In the genomic region with DNA sequence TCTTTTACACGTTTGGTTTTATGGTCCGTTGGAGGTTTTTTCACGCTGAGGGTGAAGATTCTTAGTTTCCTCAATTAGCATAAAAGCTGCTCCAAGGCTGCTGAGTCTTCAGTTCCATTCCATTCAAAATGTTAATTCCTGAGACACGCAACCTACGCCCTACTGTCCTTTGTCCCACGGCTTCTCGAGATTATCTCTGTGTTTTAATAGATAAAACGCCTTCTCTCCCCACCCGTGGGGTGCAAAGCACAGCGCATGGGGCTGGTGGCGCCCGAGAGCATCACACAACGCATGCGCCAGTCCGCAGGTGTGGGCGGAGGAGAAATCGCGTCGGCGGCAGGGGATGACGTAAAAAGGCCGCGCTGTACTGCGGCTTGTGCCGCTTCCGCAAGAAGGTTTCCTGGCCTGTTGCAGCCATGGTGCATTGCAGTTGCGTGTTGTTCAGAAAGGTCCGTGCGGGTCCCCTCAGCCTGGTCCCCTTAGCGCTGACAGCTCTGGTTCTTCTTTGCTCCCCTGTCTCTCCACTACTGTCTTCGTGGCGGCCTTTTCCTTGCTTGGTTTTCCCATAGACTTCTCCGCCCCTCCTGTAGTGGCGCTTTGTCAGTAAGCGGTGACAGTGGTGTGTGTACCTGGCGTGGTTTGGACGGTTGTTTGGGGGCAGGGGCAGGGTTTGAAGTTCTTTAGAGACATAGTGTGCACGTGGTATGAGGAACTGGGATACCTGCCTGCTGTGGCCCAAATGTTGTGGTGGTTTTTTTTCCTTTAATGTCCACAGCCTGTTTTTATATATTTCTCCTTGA, we compare ENCODE assay signal across 8 cellular contexts. TPM values are rescaled to one million over a fixed set of nuclear protein-coding genes. Genes with fewer than 3 reads are reported as not detected.
A peak's percentile ranks its signal among the peaks of the same experiment; 100 is the strongest.
DNase-seq lines count a peak whose midpoint lies in the region; ATAC-seq and TF ChIP-seq lines count a peak whose summit lies in the region.

A gene with protein sequence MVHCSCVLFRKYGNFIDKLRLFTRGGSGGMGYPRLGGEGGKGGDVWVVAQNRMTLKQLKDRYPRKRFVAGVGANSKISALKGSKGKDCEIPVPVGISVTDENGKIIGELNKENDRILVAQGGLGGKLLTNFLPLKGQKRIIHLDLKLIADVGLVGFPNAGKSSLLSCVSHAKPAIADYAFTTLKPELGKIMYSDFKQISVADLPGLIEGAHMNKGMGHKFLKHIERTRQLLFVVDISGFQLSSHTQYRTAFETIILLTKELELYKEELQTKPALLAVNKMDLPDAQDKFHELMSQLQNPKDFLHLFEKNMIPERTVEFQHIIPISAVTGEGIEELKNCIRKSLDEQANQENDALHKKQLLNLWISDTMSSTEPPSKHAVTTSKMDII (plus strand): TSS at position 391 of the 800 bp plus-strand sequence. CDS start 26 bp downstream, at position 417.

- intact Hi-C loops in activated T-helper 1 cell treated with anti-CD3 and anti-CD28 coated beads, Interleukin-12 subunit alpha, Interleukin-12 subunit beta, Interleukin-2, Interleukin-4 antibody, amounts not matched to agents 30 ng/mL and 10 ng/mL and 1 ng/mL, durations not matched to agents 14 hours and 24 hours and 36 hours (cut with micrococcal nuclease) = loop anchor here (1.0 to 5.0 kb wide), 8 partner anchors 41 to 1901 kb away; partner anchors contain the start of genes ANKIB1, CFAP69, CLDN12 and KRIT1
- intact Hi-C loops in naive thymus-derived CD4-positive, alpha-beta T cell (cut with micrococcal nuclease) = loop anchor here (1.0 to 10.0 kb wide), 12 partner anchors 57 to 1901 kb away; partner anchors contain the start of genes AKAP9 (in 2 of the 2), CFAP69 (in 2 of the 2), CLDN12 (in 2 of the 2) and MTERF1 (in 2 of the 2)

- H3K4me3 ChIP-seq in GM23248 (peak within 1 kb of the TSS; percentile 100), fibroblast of lung (replicated peaks in 1 of 4; ENCODE audit: control extremely low read depth in 1 of 4, insufficient read depth in 1 of 4, low read depth in 3 of 4, low read length in 4 of 4) (peak within 1 kb of the TSS; percentile 75 to 99 (median 88))
- H3K4me3 ChIP-seq in naive thymus-derived CD4-positive, alpha-beta T cell (ENCODE audit: low read length) = peak within 1 kb of the TSS; percentile 83

- POLR2A ChIA-PET in naive thymus-derived CD4-positive, alpha-beta T cell (lab: Charles Lee) = interaction anchor here (0.6 to 1.4 kb wide), 2 partner anchors 11 to 63 kb away, joined by 3 to 4 read pairs; no protein-coding TSS in a partner anchor

- H3K9me3 Mint-ChIP-seq in activated T-helper 1 cell treated with anti-CD3 and anti-CD28 coated beads, Interleukin-12 subunit alpha, Interleukin-12 subunit beta, Interleukin-2, Interleukin-4 antibody, amounts not matched to agents 30 ng/mL and 10 ng/mL and 1 ng/mL, durations not matched to agents 14 hours and 24 hours and 36 hours = no peaks in the 10 kb centered on the region
- peaks cover 0 to 5% (median 0%) of the 10 kb centered on the region in 11 donors for H3K9me3 Mint-ChIP-seq in naive thymus-derived CD4-positive, alpha-beta T cell
- H3K9me3 Mint-ChIP-seq in stimulated activated naive B cell treated with anti-CD40 and anti-IgM and Interleukin-4, amounts not matched to agents 10 μg/mL and 1 μg/mL and 100 μg/mL, for 72 hours = peaks cover 5 to 7% of the 10 kb centered on the region in 2 donors

- H3K27ac Mint-ChIP-seq in activated T-helper 1 cell treated with anti-CD3 and anti-CD28 coated beads, Interleukin-12 subunit alpha, Interleukin-12 subunit beta, Interleukin-2, Interleukin-4 antibody, amounts not matched to agents 30 ng/mL and 10 ng/mL and 1 ng/mL, durations not matched to agents 14 hours and 24 hours and 36 hours = peak within 1 kb of the TSS; percentile 97
- H3K27ac Mint-ChIP-seq in naive thymus-derived CD4-positive, alpha-beta T cell = peak within 1 kb of the TSS; percentile 96 to 100 (median 99)
- peak within 1 kb of the TSS; percentile 99 for H3K27ac Mint-ChIP-seq in stimulated activated naive B cell treated with anti-CD40 and anti-IgM and Interleukin-4, amounts not matched to agents 10 μg/mL and 1 μg/mL and 100 μg/mL, for 72 hours

- H3K27me3 ChIP-seq in GM23248 (replicated peaks; ENCODE audit: insufficient read depth) (no peaks in the 10 kb centered on the region), fibroblast of lung (ENCODE audit: control insufficient read depth, insufficient read depth, low read length) (no peaks in the 10 kb centered on the region)
- H3K27me3 ChIP-seq in naive thymus-derived CD4-positive, alpha-beta T cell (ENCODE audit: control insufficient read depth in 2 of 2, insufficient read depth in 2 of 2, low read length in 2 of 2) = no peaks in the 10 kb centered on the region

- H3K9ac ChIP-seq in GM23248 (peak within 1 kb of the TSS; percentile 99), fibroblast of lung (ENCODE audit: insufficient read depth, low read length) (peak within 1 kb of the TSS; percentile 73)

- peaks cover 18% of the 10 kb centered on the region; the same call in 1 of the 2 replicates for H3F3A ChIP-seq in GM23248 (ENCODE audit: insufficient read depth)

- H3K9me3 ChIP-seq in GM23248 (ENCODE audit: low read depth) (no peaks in the 10 kb centered on the region), fibroblast of lung (ENCODE audit: control insufficient read depth, insufficient read depth, low read depth, low read length) (no peaks in the 10 kb centered on the region)
- no peaks in the 10 kb centered on the region for H3K9me3 ChIP-seq in naive thymus-derived CD4-positive, alpha-beta T cell (ENCODE audit: control insufficient read depth in 2 of 3, low read length in 3 of 3)

- H3K4me3 Mint-ChIP-seq in activated T-helper 1 cell treated with anti-CD3 and anti-CD28 coated beads, Interleukin-12 subunit alpha, Interleukin-12 subunit beta, Interleukin-2, Interleukin-4 antibody, amounts not matched to agents 30 ng/mL and 10 ng/mL and 1 ng/mL, durations not matched to agents 14 hours and 24 hours and 36 hours = peak within 1 kb of the TSS; percentile 91
- H3K4me3 Mint-ChIP-seq in naive thymus-derived CD4-positive, alpha-beta T cell = peak within 1 kb of the TSS; percentile 93 to 99 (median 98)
- H3K4me3 Mint-ChIP-seq in stimulated activated naive B cell treated with anti-CD40 and anti-IgM and Interleukin-4, amounts not matched to agents 10 μg/mL and 1 μg/mL and 100 μg/mL, for 72 hours = peak within 1 kb of the TSS; percentile 87 to 91

- peaks cover 12% of the 10 kb centered on the region; the same call in 1 of the 2 replicates for H3K4me1 ChIP-seq in GM23248 (ENCODE audit: insufficient read depth)
- no peaks in the 10 kb centered on the region for H3K4me1 ChIP-seq in fibroblast of lung (ENCODE audit: control insufficient read depth, extremely low read depth, insufficient read depth, low read length)
- peaks cover 13 to 26% of the 10 kb centered on the region in 2 donors for H3K4me1 ChIP-seq in naive thymus-derived CD4-positive, alpha-beta T cell (ENCODE audit: control insufficient read depth in 2 of 2, insufficient read depth in 2 of 2, low read length in 2 of 2)

- H4K20me1 ChIP-seq in GM23248 (ENCODE audit: insufficient read depth) (no peaks in the 10 kb centered on the region), fibroblast of lung (ENCODE audit: control insufficient read depth, extremely low read depth, insufficient read depth, low read length) (no peaks in the 10 kb centered on the region)

- in situ Hi-C loops in GM23248 (cut with MboI) = no loop called here

- H3K4me2 ChIP-seq in GM23248 (ENCODE audit: unreplicated experiment) (peak within 1 kb of the TSS; percentile 98), fibroblast of lung (ENCODE audit: extremely low read depth, insufficient read depth, low read length) (peak within 1 kb of the TSS; percentile 80)

- CTCF ChIA-PET in naive thymus-derived CD4-positive, alpha-beta T cell (lab: Charles Lee) = interaction anchor here (0.8 kb wide), 1 partner anchor 724 kb away, joined by 3 read pairs; no protein-coding TSS in a partner anchor

- H3K79me2 ChIP-seq in GM23248 (ENCODE audit: insufficient read depth) (peaks cover 50% of the 10 kb centered on the region), fibroblast of lung (ENCODE audit: control insufficient read depth, insufficient read depth, low read length) (peaks cover 39% of the 10 kb centered on the region)

- peak; percentile 94 for DNase-seq in EH (ENCODE audit: low read depth)
- peak; percentile 98 for DNase-seq in GM23248
- DNase-seq in Kasumi-1 (lab: John Stamatoyannopoulos, UW) = peak; percentile 91 to 93
- DNase-seq in RKO (ENCODE audit: low spot score) = peak; percentile 99
- peak; percentile 94 for DNase-seq in activated T-helper 1 cell treated with anti-CD3 and anti-CD28 coated beads, Interleukin-12 subunit alpha, Interleukin-12 subunit beta, Interleukin-2, Interleukin-4 antibody, amounts not matched to agents 30 ng/mL and 10 ng/mL and 1 ng/mL, durations not matched to agents 14 hours and 24 hours and 36 hours (ENCODE audit: low spot score)
- DNase-seq in fibroblast of lung (ENCODE audit: low read depth in 2 of 2) = peak; percentile 96 to 97
- peak; percentile 88 to 96 (median 94) for DNase-seq in naive thymus-derived CD4-positive, alpha-beta T cell
- peak; percentile 92 for DNase-seq in stimulated activated naive B cell treated with anti-CD40 and anti-IgM and Interleukin-4, amounts not matched to agents 10 μg/mL and 1 μg/mL and 100 μg/mL, for 72 hours

- H3K36me3 ChIP-seq in GM23248 (ENCODE audit: low read depth) (no peaks in the 10 kb centered on the region), fibroblast of lung (ENCODE audit: control insufficient read depth, insufficient read depth, low read length) (no peaks in the 10 kb centered on the region)
- no peaks in the 10 kb centered on the region for H3K36me3 ChIP-seq in naive thymus-derived CD4-positive, alpha-beta T cell (ENCODE audit: control insufficient read depth in 2 of 3, insufficient read depth in 3 of 3, low read length in 3 of 3)

- H3K27ac ChIP-seq in GM23248 (peak within 1 kb of the TSS; percentile 79), fibroblast of lung (ENCODE audit: insufficient read depth, low read length) (peak within 1 kb of the TSS; percentile 84)
- peak within 1 kb of the TSS; percentile 95 for H3K27ac ChIP-seq in naive thymus-derived CD4-positive, alpha-beta T cell (ENCODE audit: low read depth, low read length)

- peaks cover 38% of the 10 kb centered on the region for H3K4me1 Mint-ChIP-seq in activated T-helper 1 cell treated with anti-CD3 and anti-CD28 coated beads, Interleukin-12 subunit alpha, Interleukin-12 subunit beta, Interleukin-2, Interleukin-4 antibody, amounts not matched to agents 30 ng/mL and 10 ng/mL and 1 ng/mL, durations not matched to agents 14 hours and 24 hours and 36 hours (ENCODE audit: low read depth)
- H3K4me1 Mint-ChIP-seq in naive thymus-derived CD4-positive, alpha-beta T cell = peaks cover 23 to 65% (median 53%) of the 10 kb centered on the region in 7 donors
- peaks cover 24 to 37% of the 10 kb centered on the region in 2 donors for H3K4me1 Mint-ChIP-seq in stimulated activated naive B cell treated with anti-CD40 and anti-IgM and Interleukin-4, amounts not matched to agents 10 μg/mL and 1 μg/mL and 100 μg/mL, for 72 hours

- H3K27me3 Mint-ChIP-seq in activated T-helper 1 cell treated with anti-CD3 and anti-CD28 coated beads, Interleukin-12 subunit alpha, Interleukin-12 subunit beta, Interleukin-2, Interleukin-4 antibody, amounts not matched to agents 30 ng/mL and 10 ng/mL and 1 ng/mL, durations not matched to agents 14 hours and 24 hours and 36 hours (ENCODE audit: insufficient read depth) = no peaks in the 10 kb centered on the region
- H3K27me3 Mint-ChIP-seq in naive thymus-derived CD4-positive, alpha-beta T cell = peaks cover 0 to 2% (median 0%) of the 10 kb centered on the region in 5 donors
- no peaks in the 10 kb centered on the region for H3K27me3 Mint-ChIP-seq in stimulated activated naive B cell treated with anti-CD40 and anti-IgM and Interleukin-4, amounts not matched to agents 10 μg/mL and 1 μg/mL and 100 μg/mL, for 72 hours

- TF ChIP-seq CTCF in fibroblast of lung (conservative IDR thresholded peaks at IDR 0.05 in 1 of 2, IDR thresholded peaks at IDR 0.05 in 1 of 2; ENCODE audit: low read depth in 1 of 2, low read length in 2 of 2) = peak; percentile 62 to 78

- peak; percentile 99 for ATAC-seq in naive thymus-derived CD4-positive, alpha-beta T cell
- peak; percentile 92 to 94 for ATAC-seq in stimulated activated naive B cell treated with anti-CD40 and anti-IgM and Interleukin-4, amounts not matched to agents 10 μg/mL and 1 μg/mL and 100 μg/mL, for 72 hours (replicated peaks)

- no peaks in the 10 kb centered on the region for H3K9me2 ChIP-seq in GM23248 (ENCODE audit: insufficient read depth)

- H2AFZ ChIP-seq in GM23248 = peak within 1 kb of the TSS; percentile 98
- H2AFZ ChIP-seq in fibroblast of lung (ENCODE audit: low read length) = peak within 1 kb of the TSS; percentile 86

- 1% methylated on average over 38 of the region's 38 CpGs for WGBS in GM23248 (ENCODE audit: low coverage in 1 of 2, low lambda C conversion rate in 2 of 2, missing lambda C conversion rate in 2 of 2), 2 experiments

- H3K36me3 Mint-ChIP-seq in activated T-helper 1 cell treated with anti-CD3 and anti-CD28 coated beads, Interleukin-12 subunit alpha, Interleukin-12 subunit beta, Interleukin-2, Interleukin-4 antibody, amounts not matched to agents 30 ng/mL and 10 ng/mL and 1 ng/mL, durations not matched to agents 14 hours and 24 hours and 36 hours (ENCODE audit: low read depth) = peaks cover 22% of the 10 kb centered on the region
- peaks cover 12 to 27% (median 20%) of the 10 kb centered on the region in 5 donors for H3K36me3 Mint-ChIP-seq in naive thymus-derived CD4-positive, alpha-beta T cell
- peaks cover 9 to 29% of the 10 kb centered on the region in 2 donors for H3K36me3 Mint-ChIP-seq in stimulated activated naive B cell treated with anti-CD40 and anti-IgM and Interleukin-4, amounts not matched to agents 10 μg/mL and 1 μg/mL and 100 μg/mL, for 72 hours

RNA-seq across cellular contexts. Expression of the gene that starts here (rescaled TPM):
- total RNA-seq in GM23248 (2014; rRNA removed; shearing (Covaris generic)) = 15.0 and 24.5 TPM in 2 replicates
- polyA plus RNA-seq in GM23248 (2016; fragmentation: Nextera tagmentation; extraction: Ambion mirVana) = 21.8 and 24.6 TPM in 2 replicates
- 32.6 and 36.2 TPM in 2 replicates for total RNA-seq in activated T-helper 1 cell treated with anti-CD3 and anti-CD28 coated beads, Interleukin-12 subunit alpha, Interleukin-12 subunit beta, Interleukin-2, Interleukin-4 antibody, amounts not matched to agents 30 ng/mL and 10 ng/mL and 1 ng/mL, durations not matched to agents 14 hours and 24 hours and 36 hours
- 13.4 and 18.7 TPM in 2 replicates for total RNA-seq in fibroblast of lung
- 18.6 and 24.7 TPM in 2 replicates for polyA plus RNA-seq in fibroblast of lung
- polyA plus RNA-seq in fibroblast of lung (2012) = 10.0 and 12.7 TPM in 2 replicates
- polyA minus RNA-seq in fibroblast of lung (ENCODE audit: low replicate concordance) = 0.04 and 0.52 TPM in 2 replicates
- total RNA-seq in naive thymus-derived CD4-positive, alpha-beta T cell = 10 to 100 TPM; 21.5 to 51.4 (median 29.8) TPM
- polyA plus RNA-seq in naive thymus-derived CD4-positive, alpha-beta T cell = 10 to 100 TPM; 42.1 to 47.6 TPM

Comparison
In these comparisons a context has a peak if more than half of its experiments do, and no peak if none do; other contexts are left out.
1. Peak in every context shown above with its lines: DNase-seq, ATAC-seq, H3K4me3 ChIP-seq and H3K27ac ChIP-seq.